In the genomic region with DNA sequence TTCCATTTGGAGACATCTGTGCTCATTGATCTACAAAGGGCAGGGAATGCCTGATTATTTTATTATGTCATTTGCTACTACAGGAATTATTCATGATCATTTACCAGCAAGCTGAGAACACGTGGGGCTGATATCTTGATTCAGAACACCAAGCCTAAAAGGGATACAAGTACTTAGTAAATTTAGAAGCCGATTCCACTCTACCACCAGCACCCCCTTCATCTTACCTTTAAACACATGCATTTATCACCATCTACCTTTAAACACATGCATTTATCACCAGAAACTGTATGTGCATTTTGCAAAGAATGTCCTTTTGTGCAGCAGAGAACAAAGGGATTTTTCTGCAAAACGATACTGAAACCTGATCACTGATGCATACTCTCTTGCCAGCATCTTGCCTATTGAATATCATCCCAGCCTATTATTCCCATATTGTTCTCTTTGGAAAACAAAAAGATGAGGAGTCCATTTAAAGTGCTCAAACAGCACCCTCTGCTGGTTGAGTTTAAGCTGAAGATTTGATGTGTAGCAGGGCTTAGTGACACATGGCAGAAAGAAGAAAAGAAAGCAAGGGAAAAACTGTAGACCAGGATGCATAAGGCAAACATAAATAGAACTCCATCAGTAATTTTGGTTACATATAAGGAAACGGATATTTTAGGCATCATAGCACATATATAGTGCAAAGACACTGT, we compare ENCODE assay signal across 8 cellular contexts.
DNase-seq lines count a peak whose midpoint lies in the region; ATAC-seq and TF ChIP-seq lines count a peak whose summit lies in the region.

No MANE protein-coding gene starts in this region.

- DNase-seq in DMS53 (lab: John Stamatoyannopoulos, UW) (peak; percentile 94), NCI-H2227 (lab: John Stamatoyannopoulos, UW; ENCODE audit: unreplicated experiment) (peak; percentile 89), epidermal melanocyte (ENCODE audit: insufficient read length, low spot score) (peak; percentile 72), mucosa of descending colon (peak in 1 of 3 donors; percentile 94), HuH-7 (ENCODE audit: low spot score) (no peak)

- no peaks in the 10 kb centered on the region for H3K36me3 ChIP-seq in mucosa of descending colon (ENCODE audit: low read depth)

- H3K27ac ChIP-seq in VCaP: no peak overlapping the region

- H3K4me3 ChIP-seq in mucosa of descending colon: no peak overlapping the region

- peak; percentile 93 for ATAC-seq in GM19395 (IDR thresholded peaks at IDR 0.05; ENCODE audit: unreplicated experiment)
- ATAC-seq in HG03354 (IDR thresholded peaks at IDR 0.05; ENCODE audit: poor library complexity, severe bottlenecking, unreplicated experiment): peak; percentile 96
- ATAC-seq in mucosa of descending colon: peak; percentile 82

- TF ChIP-seq CTCF in VCaP (conservative IDR thresholded peaks at IDR 0.05): peak; percentile 73
- TF ChIP-seq CTCF in mucosa of descending colon (IDR thresholded peaks at IDR 0.05): peak; percentile 24

- H3K4me1 ChIP-seq in mucosa of descending colon (ENCODE audit: low read depth): no peaks in the 10 kb centered on the region

- H3K9me3 ChIP-seq in mucosa of descending colon: no peaks in the 10 kb centered on the region

- intact Hi-C loops in mucosa of descending colon (cut with DNase I, micrococcal nuclease): loop anchor here (10.0 kb wide), 2 partner anchors 425 to 1185 kb away; a partner anchor contains a TSS
